Comparison of ENCODE assay signal across 1 cellular context in genomic region chr10:24215193-24215592, GRCh38.
TF ChIP-seq lines count a peak whose summit lies in the region.

No MANE protein-coding gene starts in this region.

TF ChIP-seq in GM23338, 12 proteins besides CTCF, POLR2A, EP300 and RAD21 (continued from another document):
- no peak for TF ChIP-seq ZNF331 (CRISPR knock-in tag; IDR thresholded peaks at IDR 0.05; ENCODE audit: low read depth)
- no peak for TF ChIP-seq JUNB (IDR thresholded peaks at IDR 0.05; ENCODE audit: unreplicated experiment)
- no peak for TF ChIP-seq STAT1 (IDR thresholded peaks at IDR 0.05; ENCODE audit: unreplicated experiment)
- no peak for TF ChIP-seq ZNF114 (CRISPR knock-in tag; IDR thresholded peaks at IDR 0.05)
- TF ChIP-seq CREB1 (CRISPR knock-in tag; IDR thresholded peaks at IDR 0.05; ENCODE audit: low read depth), result no peak
- no peak for TF ChIP-seq NANOG (IDR thresholded peaks at IDR 0.05; ENCODE audit: borderline replicate concordance)
- TF ChIP-seq EZH2phosphoT487 (IDR thresholded peaks at IDR 0.05; ENCODE audit: unreplicated experiment), result no peak
